20 cellular contexts compared by ENCODE assay signal in the genomic region with DNA sequence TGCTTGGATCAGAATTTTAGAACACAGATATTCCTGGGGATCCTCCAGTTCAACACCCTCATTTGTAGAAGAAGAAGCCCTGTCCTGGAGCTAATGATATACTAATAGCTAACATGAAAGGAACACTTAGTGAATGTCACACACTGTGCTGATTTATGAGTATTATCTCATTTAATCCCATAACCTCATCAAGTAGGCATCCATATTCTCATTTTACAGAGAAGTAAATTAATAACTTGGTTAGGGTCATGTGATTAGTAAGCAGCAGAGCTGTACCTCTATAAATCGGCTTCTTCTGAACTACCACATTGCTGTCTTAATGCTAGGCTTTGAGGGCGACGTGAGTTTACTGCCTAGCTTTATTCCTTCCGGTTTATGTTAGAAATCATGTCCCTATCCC. TPM values are rescaled to one million over a fixed set of nuclear protein-coding genes. Genes with fewer than 3 reads are reported as not detected.
DNase-seq lines count a peak whose midpoint lies in the region; ATAC-seq, FAIRE-seq and TF ChIP-seq lines count a peak whose summit lies in the region.
"Had no signal": no experiment of that assay in that cellular context is flagged by ENCODE, and none has a peak within 500 bp of the region (broad histone marks: within the 10 kb centered on the region; RNA-seq: fewer than 3 reads in every experiment).

No MANE protein-coding gene starts in this region.

- peaks cover 4% of the 10 kb centered on the region for H3K9me3 Mint-ChIP-seq in GM23338
- H3K9me3 Mint-ChIP-seq: CD4-positive, alpha-beta T cell; HFFc6 had no signal

- no peaks in the 10 kb centered on the region for H3K9me1 ChIP-seq in K562 (ENCODE audit: control insufficient read depth, insufficient read depth, low read length)

- no peak overlapping the region for H3K4me3 ChIP-seq in GM23338
- H3K4me3 ChIP-seq in K562, result no peak overlapping the region

- H3K27me3 ChIP-seq in GM23338 (ENCODE audit: insufficient read depth), result no peaks in the 10 kb centered on the region
- H3K27me3 ChIP-seq in K562 (ENCODE audit: control insufficient read depth in 2 of 2, insufficient read depth in 2 of 2, low read length in 2 of 2), result no peaks in the 10 kb centered on the region

- no peaks in the 10 kb centered on the region for H3K9me3 ChIP-seq in K562 (replicated peaks; ENCODE audit: control insufficient read depth, insufficient read depth, low read depth, low read length)

- intact Hi-C loops in K562 (cut with micrococcal nuclease), result no loop called here

- in situ Hi-C loops in K562 (cut with MboI), result no loop called here

- H3K27ac ChIP-seq in GM23338 (ENCODE audit: low read depth) (0 out of 2 replicates have a peak overlapping the region, but pooled peaks have one; percentile 28), K562 (ENCODE audit: extremely low read depth, low read depth, low read length) (no peak overlapping the region)

- H3K4me1 Mint-ChIP-seq in GM23338, result peaks cover 14% of the 10 kb centered on the region
- H3K4me1 Mint-ChIP-seq: B cell had no signal

- POLR2A ChIA-PET in K562 (lab: Yijun Ruan, JAX), result interaction anchor here (0.5 to 1.3 kb wide), 9 partner anchors 10 to 880 kb away, joined by 3 to 5 read pairs (median 3); no protein-coding TSS in a partner anchor

- DNase-seq in GM23338 (ENCODE audit: low spot score), result no peak
- DNase-seq in NCI-H82 (lab: John Stamatoyannopoulos, UW), result peak; percentile 19
- no peak for DNase-seq in K562 (ENCODE audit: extremely low read depth in 1 of 4, low spot score in 3 of 4)
- DNase-seq in urothelium cell line (ENCODE audit: low spot score), result no peak
- no peak for DNase-seq in anterior cingulate cortex (lab: John Stamatoyannopoulos, UW)
- no peak for DNase-seq in UCSD-AML1 (lab: John Stamatoyannopoulos, UW; ENCODE audit: unreplicated experiment)
- DNase-seq: C1 segment of cervical spinal cord; Calu3; CD4-positive, alpha-beta T cell; DMS79 treated with DMSO at 0.1 percent for 48 hours; EL; GOT3; H9; HFFc6; IMR-90 had no signal

- H3K36me3 ChIP-seq in GM23338 (ENCODE audit: insufficient read depth) (no peaks in the 10 kb centered on the region), K562 (ENCODE audit: control insufficient read depth, insufficient read depth, low read length) (no peaks in the 10 kb centered on the region)

- H3K9me2 ChIP-seq in GM23338 (ENCODE audit: insufficient read depth), result no peaks in the 10 kb centered on the region

- no peak for TF ChIP-seq EP300 in K562 (IDR thresholded peaks at IDR 0.05; ENCODE audit: low read length)

- no peak for TF ChIP-seq RAD21 in K562 (CRISPR knock-in tag; conservative IDR thresholded peaks at IDR 0.05 in 1 of 2, IDR thresholded peaks at IDR 0.05 in 1 of 2)

- no peak for TF ChIP-seq POLR2A in K562 (conservative IDR thresholded peaks at IDR 0.05)

- BruUV-seq in K562 (replicated peaks; lab: Mats Ljungman, UMichigan), result no TSS peak

- ATAC-seq in GM23338 (no peak), K562 (no peak), HG03135 (IDR thresholded peaks at IDR 0.05; ENCODE audit: unreplicated experiment) (no peak)

- 21% methylated on average over 4 of the region's 4 CpGs for WGBS in K562 (ENCODE audit: insufficient coverage, low coverage, missing lambda C conversion rate)

- H3F3A ChIP-seq in GM23338 (replicated peaks; ENCODE audit: low read depth), result peaks cover 3% of the 10 kb centered on the region; the same call in 1 of the 2 replicates

- no peak overlapping the region for H3K9ac ChIP-seq in K562 (ENCODE audit: insufficient read depth in 1 of 2, low read depth in 2 of 2, low read length in 2 of 2)

- H3K4me1 ChIP-seq in GM23338 (ENCODE audit: insufficient read depth) (peaks cover 9% of the 10 kb centered on the region; the same call in 1 of the 2 replicates), K562 (replicated peaks in 1 of 2; ENCODE audit: control insufficient read depth in 2 of 2, insufficient read depth in 2 of 2, low read length in 2 of 2) (peaks cover 1 to 5% of the 10 kb centered on the region in 2 experiments; a peak in 3 of 5 replicates)

- H4K20me1 ChIP-seq in GM23338 (replicated peaks; ENCODE audit: insufficient read depth) (no peaks in the 10 kb centered on the region), K562 (replicated peaks; ENCODE audit: control insufficient read depth, insufficient read depth, low read length) (no peaks in the 10 kb centered on the region)

- H3K4me2 ChIP-seq in GM23338, result no peak overlapping the region
- H3K4me2 ChIP-seq in K562 (ENCODE audit: insufficient read depth, low read length), result no peak overlapping the region

- H3K79me2 ChIP-seq in GM23338 (replicated peaks; ENCODE audit: insufficient read depth) (no peaks in the 10 kb centered on the region), K562 (ENCODE audit: control insufficient read depth, insufficient read depth, low read length) (no peaks in the 10 kb centered on the region)

- H3K4me3 Mint-ChIP-seq in GM23338, result no peak overlapping the region
- H3K4me3 Mint-ChIP-seq: B cell; CD4-positive, alpha-beta T cell; H9; HFFc6 had no signal

- peak overlapping the region; percentile 77; the same call in 1 of the 2 replicates for H2AFZ ChIP-seq in GM23338
- no peak overlapping the region; the same call in 1 of the 2 replicates for H2AFZ ChIP-seq in K562 (ENCODE audit: low read depth, low read length)

- TF ChIP-seq CTCF in GM23338 (conservative IDR thresholded peaks at IDR 0.05; ENCODE audit: low read depth in 2 of 2) (no peak), K562 (IDR thresholded peaks at IDR 0.05 in 2 of 3, conservative IDR thresholded peaks at IDR 0.05 in 1 of 3; ENCODE audit: insufficient read depth in 2 of 3, low read depth in 1 of 3, low read length in 3 of 3) (no peak)

- CTCF ChIA-PET in K562 (lab: Yijun Ruan, JAX; ENCODE audit: low intra/inter-chr PET ratio), result interaction anchor here (0.7 kb wide), 1 partner anchor 98 kb away, joined by 5 read pairs; no protein-coding TSS in a partner anchor

- peaks cover 27% of the 10 kb centered on the region; the same call in 2 of the 3 replicates for H3K36me3 Mint-ChIP-seq in GM23338 (ENCODE audit: low read depth)

- peaks cover under 1% of the 10 kb centered on the region for H3K27me3 Mint-ChIP-seq in GM23338 (ENCODE audit: insufficient read depth, low read depth, poor library complexity)

- H3K27ac Mint-ChIP-seq in GM23338, result no peak overlapping the region
- H3K27ac Mint-ChIP-seq: B cell; CD4-positive, alpha-beta T cell; H9; HFFc6 had no signal

- FAIRE-seq in K562 (lab: Jason Lieb, UNC) (no peak), urothelium cell line (lab: Jason Lieb, UNC) (peak; percentile 86)
- FAIRE-seq: A204.1, G401.6, GM12891 had no signal

TF ChIP-seq in GM23338, 12 proteins besides CTCF, POLR2A, EP300 and RAD21 (continues in another document):
- no peak for TF ChIP-seq POLR2AphosphoS5 (IDR thresholded peaks at IDR 0.05; ENCODE audit: low read depth)
- no peak for TF ChIP-seq NANOG (IDR thresholded peaks at IDR 0.05; ENCODE audit: borderline replicate concordance)
- no peak for TF ChIP-seq JUNB (IDR thresholded peaks at IDR 0.05; ENCODE audit: unreplicated experiment)
- TF ChIP-seq, protein P1, sequence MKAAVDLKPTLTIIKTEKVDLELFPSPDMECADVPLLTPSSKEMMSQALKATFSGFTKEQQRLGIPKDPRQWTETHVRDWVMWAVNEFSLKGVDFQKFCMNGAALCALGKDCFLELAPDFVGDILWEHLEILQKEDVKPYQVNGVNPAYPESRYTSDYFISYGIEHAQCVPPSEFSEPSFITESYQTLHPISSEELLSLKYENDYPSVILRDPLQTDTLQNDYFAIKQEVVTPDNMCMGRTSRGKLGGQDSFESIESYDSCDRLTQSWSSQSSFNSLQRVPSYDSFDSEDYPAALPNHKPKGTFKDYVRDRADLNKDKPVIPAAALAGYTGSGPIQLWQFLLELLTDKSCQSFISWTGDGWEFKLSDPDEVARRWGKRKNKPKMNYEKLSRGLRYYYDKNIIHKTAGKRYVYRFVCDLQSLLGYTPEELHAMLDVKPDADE (IDR thresholded peaks at IDR 0.05), result no peak

TF ChIP-seq in K562, 482 proteins besides CTCF, POLR2A, EP300 and RAD21 (continues in another document):
- TF ChIP-seq, protein P2, sequence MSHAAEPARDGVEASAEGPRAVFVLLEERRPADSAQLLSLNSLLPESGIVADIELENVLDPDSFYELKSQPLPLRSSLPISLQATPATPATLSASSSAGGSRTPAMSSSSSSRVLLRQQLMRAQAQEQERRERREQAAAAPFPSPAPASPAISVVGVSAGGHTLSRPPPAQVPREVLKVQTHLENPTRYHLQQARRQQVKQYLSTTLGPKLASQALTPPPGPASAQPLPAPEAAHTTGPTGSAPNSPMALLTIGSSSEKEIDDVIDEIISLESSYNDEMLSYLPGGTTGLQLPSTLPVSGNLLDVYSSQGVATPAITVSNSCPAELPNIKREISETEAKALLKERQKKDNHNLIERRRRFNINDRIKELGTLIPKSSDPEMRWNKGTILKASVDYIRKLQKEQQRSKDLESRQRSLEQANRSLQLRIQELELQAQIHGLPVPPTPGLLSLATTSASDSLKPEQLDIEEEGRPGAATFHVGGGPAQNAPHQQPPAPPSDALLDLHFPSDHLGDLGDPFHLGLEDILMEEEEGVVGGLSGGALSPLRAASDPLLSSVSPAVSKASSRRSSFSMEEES (CRISPR knock-in tag; IDR thresholded peaks at IDR 0.05), result peak; percentile 59

RNA-seq across cellular contexts. Expression of a gene that starts 6.0 kb away (rescaled TPM):
- 2.2 and 3.6 TPM in 2 replicates for total RNA-seq in GM23338 (2014; rRNA removed; shearing (Covaris generic))
- polyA plus RNA-seq in GM23338 (2016; fragmentation: Nextera tagmentation; extraction: Ambion mirVana) (1.1 and 2.3 TPM in 2 replicates), K562 (2011; rRNA removed) (0.14 and 0.39 TPM in 2 replicates), K562 (2014; fragmentation: Illumina TruSeq; extraction: Trizol) (0.15 and 0.18 TPM in 2 replicates), K562 (2014; fragmentation: Nextera tagmentation; extraction: Ambion mirVana) (under 1 TPM in 1 of 2 experiments, not detected in 1; 0.32 TPM), K562 (2014; rRNA removed) (0.03 and 0.19 TPM in 2 replicates)
- 0.32 and 0.53 TPM in 2 replicates for total RNA-seq in K562 (2011; cell fraction: chromatin; rRNA removed; ENCODE audit: low replicate concordance)
- 0.13 TPM in 1 of 2 replicates, not detected in the other for total RNA-seq in K562 (2011; cell fraction: nucleolus; rRNA removed)
- 0.15 and 0.23 TPM in 2 replicates for total RNA-seq in K562 (2011; cell fraction: nucleoplasm; rRNA removed)
- total RNA-seq in K562 (2014; rRNA removed) (not detected in 2 replicates), K562 (2014; rRNA removed; fragmentation: Illumina TruSeq; extraction: Trizol) (0.07 TPM in 1 of 2 replicates, not detected in the other), K562 (2015; rRNA removed; fragmentation: Illumina TruSeq; extraction: Trizol) (0.04 and 0.15 TPM in 2 replicates), K562 (2021) (0.11 and 0.27 TPM in 2 replicates)
- 0.03 TPM in 2 replicates for polyA plus RNA-seq in K562 (2011; cell fraction: cytosol; rRNA removed)
- 0.36 and 0.60 TPM in 2 replicates for polyA plus RNA-seq in K562 (2011; cell fraction: nucleus; rRNA removed)
- 0.18 and 0.32 TPM in 2 replicates for polyA plus RNA-seq in K562 (2012)
- 0.21 TPM in 1 of 2 replicates, not detected in the other for polyA minus RNA-seq in K562 (2011; rRNA and poly(A)+ RNA removed)
- polyA minus RNA-seq in K562 (2011; cell fraction: cytosol; rRNA and poly(A)+ RNA removed), result not detected in 2 replicates
- 0.13 TPM in 1 of 2 replicates, not detected in the other for polyA minus RNA-seq in K562 (2011; cell fraction: nucleus; rRNA and poly(A)+ RNA removed)
- total RNA-seq: HFFc6 had no signal
- polyA plus RNA-seq: IMR-90 had no signal
